In the genomic region with DNA sequence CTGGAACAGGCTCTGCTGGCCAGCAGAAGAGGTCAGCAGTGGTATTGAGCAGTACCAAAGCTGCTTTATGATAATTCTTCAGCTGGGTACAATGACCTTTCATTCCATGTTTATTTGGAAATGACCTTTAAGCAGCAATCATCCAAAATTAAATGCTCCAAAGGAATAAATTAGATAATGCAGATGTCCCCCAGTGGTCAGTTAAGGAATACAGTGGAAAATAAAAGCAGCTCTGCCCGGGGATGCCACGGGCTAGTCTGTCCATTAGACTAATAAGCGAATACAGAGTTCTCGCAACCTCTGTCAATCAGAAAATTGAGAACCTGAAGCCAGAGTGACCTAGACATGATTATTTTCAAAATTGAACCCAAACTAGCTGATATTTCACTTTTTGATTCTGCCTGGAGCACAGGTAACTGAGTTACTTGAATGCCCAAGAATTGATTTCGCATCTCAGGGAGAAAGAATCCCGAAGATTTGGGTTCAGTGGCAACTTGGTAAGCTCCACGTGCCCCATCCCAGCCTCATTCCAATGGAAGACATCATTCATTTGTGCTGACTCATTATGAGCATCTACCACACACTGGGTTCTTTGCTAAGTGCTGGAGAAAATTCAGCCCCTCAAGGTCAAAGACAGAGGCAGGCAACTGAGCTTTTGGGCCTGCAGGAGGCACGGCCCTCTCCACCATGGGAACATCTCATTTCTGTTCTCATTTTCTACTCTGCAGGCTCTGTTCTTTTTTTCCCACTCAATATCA, we compare ENCODE assay signal across 1 cellular context.
TF ChIP-seq lines count a peak whose summit lies in the region.

No MANE protein-coding gene starts in this region.

TF ChIP-seq in HCT116, 20 proteins besides CTCF, POLR2A, EP300 and RAD21:
- TF ChIP-seq, protein P1, sequence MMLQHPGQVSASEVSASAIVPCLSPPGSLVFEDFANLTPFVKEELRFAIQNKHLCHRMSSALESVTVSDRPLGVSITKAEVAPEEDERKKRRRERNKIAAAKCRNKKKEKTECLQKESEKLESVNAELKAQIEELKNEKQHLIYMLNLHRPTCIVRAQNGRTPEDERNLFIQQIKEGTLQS (IDR thresholded peaks at IDR 0.05): no peak
- TF ChIP-seq SP1 (IDR thresholded peaks at IDR 0.05; ENCODE audit: low read depth) (no peak), SRF (IDR thresholded peaks at IDR 0.05; ENCODE audit: low read depth) (no peak), TCF7L2 (IDR thresholded peaks at IDR 0.05; ENCODE audit: borderline replicate concordance, extremely low read depth, insufficient read depth, insufficient read length) (no peak), EZH2phosphoT487 (IDR thresholded peaks at IDR 0.05; ENCODE audit: borderline replicate concordance) (no peak)
- TF ChIP-seq, protein P2, sequence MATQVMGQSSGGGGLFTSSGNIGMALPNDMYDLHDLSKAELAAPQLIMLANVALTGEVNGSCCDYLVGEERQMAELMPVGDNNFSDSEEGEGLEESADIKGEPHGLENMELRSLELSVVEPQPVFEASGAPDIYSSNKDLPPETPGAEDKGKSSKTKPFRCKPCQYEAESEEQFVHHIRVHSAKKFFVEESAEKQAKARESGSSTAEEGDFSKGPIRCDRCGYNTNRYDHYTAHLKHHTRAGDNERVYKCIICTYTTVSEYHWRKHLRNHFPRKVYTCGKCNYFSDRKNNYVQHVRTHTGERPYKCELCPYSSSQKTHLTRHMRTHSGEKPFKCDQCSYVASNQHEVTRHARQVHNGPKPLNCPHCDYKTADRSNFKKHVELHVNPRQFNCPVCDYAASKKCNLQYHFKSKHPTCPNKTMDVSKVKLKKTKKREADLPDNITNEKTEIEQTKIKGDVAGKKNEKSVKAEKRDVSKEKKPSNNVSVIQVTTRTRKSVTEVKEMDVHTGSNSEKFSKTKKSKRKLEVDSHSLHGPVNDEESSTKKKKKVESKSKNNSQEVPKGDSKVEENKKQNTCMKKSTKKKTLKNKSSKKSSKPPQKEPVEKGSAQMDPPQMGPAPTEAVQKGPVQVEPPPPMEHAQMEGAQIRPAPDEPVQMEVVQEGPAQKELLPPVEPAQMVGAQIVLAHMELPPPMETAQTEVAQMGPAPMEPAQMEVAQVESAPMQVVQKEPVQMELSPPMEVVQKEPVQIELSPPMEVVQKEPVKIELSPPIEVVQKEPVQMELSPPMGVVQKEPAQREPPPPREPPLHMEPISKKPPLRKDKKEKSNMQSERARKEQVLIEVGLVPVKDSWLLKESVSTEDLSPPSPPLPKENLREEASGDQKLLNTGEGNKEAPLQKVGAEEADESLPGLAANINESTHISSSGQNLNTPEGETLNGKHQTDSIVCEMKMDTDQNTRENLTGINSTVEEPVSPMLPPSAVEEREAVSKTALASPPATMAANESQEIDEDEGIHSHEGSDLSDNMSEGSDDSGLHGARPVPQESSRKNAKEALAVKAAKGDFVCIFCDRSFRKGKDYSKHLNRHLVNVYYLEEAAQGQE (IDR thresholded peaks at IDR 0.05; ENCODE audit: low read depth): no peak
TF ChIP-seq in HCT116: peak in this region for 0.
